ENCODE assay signal across 17 cellular contexts in genomic region chr6:24504642-24505586, GRCh38. TPM values are rescaled to one million over a fixed set of nuclear protein-coding genes. Genes with fewer than 3 reads are reported as not detected.
DNase-seq lines count a peak whose midpoint lies in the region; ATAC-seq and TF ChIP-seq lines count a peak whose summit lies in the region.
"Had no signal": no experiment of that assay in that cellular context is flagged by ENCODE, and none has a peak within 500 bp of the region (broad histone marks: within the 10 kb centered on the region; RNA-seq: fewer than 3 reads in every experiment).

No MANE protein-coding gene starts in this region.

- H4K91ac ChIP-seq in trophoblast cell (ENCODE audit: low read depth, low read length) = no peak overlapping the region

- no peak overlapping the region for H4K8ac ChIP-seq in trophoblast cell (ENCODE audit: low read depth, low read length)

- H3K14ac ChIP-seq in trophoblast cell (ENCODE audit: low read length) = no peak overlapping the region

- H3K27me3 ChIP-seq in Peyer's patch (no peaks in the 10 kb centered on the region), trophoblast cell (ENCODE audit: insufficient read depth, low read length) (no peaks in the 10 kb centered on the region)
- H3K27me3 ChIP-seq: brain microvascular endothelial cell had no signal

- peak overlapping the region; percentile 81 for H3K27ac Mint-ChIP-seq in Calu3 (ENCODE audit: unreplicated experiment)
- H3K27ac Mint-ChIP-seq: activated CD4-positive, alpha-beta T cell treated with anti-CD3 and anti-CD28 coated beads for 36 hours; CD4-positive, alpha-beta T cell had no signal

- no peak overlapping the region for H2AFZ ChIP-seq in trophoblast cell (ENCODE audit: insufficient read depth, low read length, poor library complexity)

- H3K4me3 ChIP-seq in Peyer's patch = no peak overlapping the region
- H3K4me3 ChIP-seq in fibroblast of villous mesenchyme (ENCODE audit: low read depth, low read length) = no peak overlapping the region
- no peak overlapping the region for H3K4me3 ChIP-seq in trophoblast cell (ENCODE audit: low read depth, low read length)

- no peak overlapping the region for H3K4ac ChIP-seq in trophoblast cell (ENCODE audit: low read depth, low read length)

- no peak for ATAC-seq in GM19452 (IDR thresholded peaks at IDR 0.05; ENCODE audit: unreplicated experiment)
- no peak for ATAC-seq in GM19035 (IDR thresholded peaks at IDR 0.05; ENCODE audit: unreplicated experiment)
- ATAC-seq: activated CD4-positive, alpha-beta T cell treated with anti-CD3 and anti-CD28 coated beads for 36 hours had no signal

- TF ChIP-seq CTCF in Calu3 (IDR thresholded peaks at IDR 0.05; ENCODE audit: unreplicated experiment) (no peak), Peyer's patch (IDR thresholded peaks at IDR 0.05) (no peak), fibroblast of villous mesenchyme (IDR thresholded peaks at IDR 0.05; ENCODE audit: insufficient read depth, low read depth, low read length) (no peak)

- no CpG with 5 or more reads among the region's 14 CpGs for WGBS in trophoblast cell (ENCODE audit: extremely low coverage, insufficient coverage, insufficient read length)

- H3K79me2 ChIP-seq in trophoblast cell (ENCODE audit: control insufficient read depth, insufficient read depth, low read length, poor library complexity) = no peaks in the 10 kb centered on the region

- H2BK5ac ChIP-seq in trophoblast cell (ENCODE audit: low read depth, low read length, poor library complexity) = no peak overlapping the region

- H3K36me3 Mint-ChIP-seq in Calu3 (ENCODE audit: insufficient read depth, unreplicated experiment) = peaks cover 23% of the 10 kb centered on the region

- peaks cover 33% of the 10 kb centered on the region for H3K4me1 Mint-ChIP-seq in Calu3 (ENCODE audit: low read depth, unreplicated experiment)

- DNase-seq in Calu3 = peak; percentile 97
- DNase-seq in Peyer's patch = peak in 2 of 3 donors; percentile 59 to 72
- DNase-seq in fibroblast of villous mesenchyme (ENCODE audit: low read depth) = peak; percentile 13
- DNase-seq in trophoblast cell = peak; percentile 89 to 95
- DNase-seq in NCI-H2107 treated with DMSO at 0.1 percent for 48 hours (lab: John Stamatoyannopoulos, UW; ENCODE audit: unreplicated experiment) = no peak
- no peak for DNase-seq in GM19238 (ENCODE audit: insufficient read length, low spot score)
- DNase-seq: activated CD4-positive, alpha-beta T cell treated with anti-CD3 and anti-CD28 coated beads for 36 hours; brain microvascular endothelial cell; CD4-positive, alpha-beta T cell; GOT3; hippocampal formation; kidney; NCI-H1417; stimulated activated CD8-positive, alpha-beta memory T cell treated with anti-CD3 and anti-CD28 coated beads, Interleukin-4, amount 100 ng/mL, for 48 hours had no signal

- no peaks in the 10 kb centered on the region for H3K27me3 Mint-ChIP-seq in Calu3 (ENCODE audit: unreplicated experiment)
- H3K27me3 Mint-ChIP-seq: activated CD4-positive, alpha-beta T cell treated with anti-CD3 and anti-CD28 coated beads for 36 hours; CD4-positive, alpha-beta T cell had no signal

- no peak overlapping the region for H2AK5ac ChIP-seq in trophoblast cell (ENCODE audit: low read length)

- TSS peak; percentile 36 for BruUV-seq in Calu3 (replicated peaks; lab: Mats Ljungman, UMichigan)

- intact Hi-C loops in Calu3 (cut with micrococcal nuclease; ENCODE audit: unreplicated experiment) = loop anchor here (10.0 kb wide), 1 partner anchor 220 kb away; no protein-coding TSS in a partner anchor

- H2BK12ac ChIP-seq in trophoblast cell (ENCODE audit: low read length) = no peak overlapping the region

- H3K9ac ChIP-seq in trophoblast cell (ENCODE audit: low read length) = no peak overlapping the region

- no peak overlapping the region for H3K4me2 ChIP-seq in trophoblast cell (ENCODE audit: low read length)

- H3K4me1 ChIP-seq in Peyer's patch (no peaks in the 10 kb centered on the region), trophoblast cell (ENCODE audit: control insufficient read depth in 1 of 2, insufficient read depth in 2 of 2, low read length in 2 of 2) (peaks cover 2 to 4% of the 10 kb centered on the region in 2 experiments)

- H3K27ac ChIP-seq in Peyer's patch = no peak overlapping the region
- H3K27ac ChIP-seq in trophoblast cell (ENCODE audit: low read depth, low read length) = no peak overlapping the region
- H3K27ac ChIP-seq: brain microvascular endothelial cell had no signal

- peak overlapping the region; percentile 70 for H4K12ac ChIP-seq in trophoblast cell (ENCODE audit: low read depth, low read length)

- H3K9me3 ChIP-seq in Peyer's patch (no peaks in the 10 kb centered on the region), trophoblast cell (ENCODE audit: insufficient read depth, low read depth, low read length) (no peaks in the 10 kb centered on the region)

- peak overlapping the region; percentile 43 for H2BK120ac ChIP-seq in trophoblast cell (ENCODE audit: insufficient read depth, low read length, poor library complexity)

- peak overlapping the region; percentile 51 for H3K4me3 Mint-ChIP-seq in Calu3 (ENCODE audit: low read depth, unreplicated experiment)
- H3K4me3 Mint-ChIP-seq: activated CD4-positive, alpha-beta T cell treated with anti-CD3 and anti-CD28 coated beads for 36 hours; CD4-positive, alpha-beta T cell had no signal

- H3K9me3 Mint-ChIP-seq in Calu3 (ENCODE audit: low read depth, unreplicated experiment) = no peaks in the 10 kb centered on the region

- no peak for TF ChIP-seq POLR2A in Peyer's patch (IDR thresholded peaks at IDR 0.05)

- H3K18ac ChIP-seq in trophoblast cell (ENCODE audit: low read length) = no peak overlapping the region

- H3K36me3 ChIP-seq in Peyer's patch (peaks cover 0 to 11% (median 0%) of the 10 kb centered on the region in 3 donors), trophoblast cell (ENCODE audit: control insufficient read depth in 1 of 2, insufficient read depth in 2 of 2, low read length in 2 of 2) (no peaks in the 10 kb centered on the region)
- H3K36me3 ChIP-seq: brain microvascular endothelial cell had no signal

- CTCF ChIA-PET in Calu3 (lab: Charles Lee) = interaction anchor here (0.5 to 1.3 kb wide), 4 partner anchors 10 to 76 kb away, joined by 3 to 7 read pairs (median 3); partner anchors contain the start of gene ALDH5A1

- H3K79me1 ChIP-seq in trophoblast cell (ENCODE audit: low read length) = no peaks in the 10 kb centered on the region

- H3K23ac ChIP-seq in trophoblast cell (ENCODE audit: low read length) = no peak overlapping the region

RNA-seq across cellular contexts. Expression of gene ALDH5A1, which starts 10.1 kb away (rescaled TPM):
- total RNA-seq in Calu3 (2022) (22.2 and 23.2 TPM in 2 replicates), Peyer's patch (10 to 100 TPM in 2 of 4 donors, 1 to 10 TPM in 2; 3.5 to 25.6 (median 8.8) TPM), fibroblast of villous mesenchyme (0.64 and 2.6 TPM in 2 replicates)
- polyA plus RNA-seq in trophoblast cell (2013) = 3.1 and 3.3 TPM in 2 replicates

RNA-seq across cellular contexts. Expression of gene GPLD1, which starts 15.5 kb away (rescaled TPM):
- total RNA-seq in Calu3 (2022) (2.0 and 3.5 TPM in 2 replicates), Peyer's patch (1 to 10 TPM in 1 of 4 donors, not detected in 3; 2.1 TPM), fibroblast of villous mesenchyme (under 0.01 and 0.43 TPM in 2 replicates)
- polyA plus RNA-seq in trophoblast cell (2013) = 0.61 and 0.68 TPM in 2 replicates
- total RNA-seq: LHCN-M2 had no signal

Comparison
In these comparisons a context has a peak if more than half of its experiments do, and no peak if none do; other contexts are left out.
1. DNase-seq: peak in Calu3 (single experiment), Peyer's patch (2 of 3), fibroblast of villous mesenchyme (single experiment) and trophoblast cell (2 of 2); none in NCI-H2107 treated with DMSO at 0.1 percent for 48 hours (single experiment) and GM19238 (single experiment).